Comparison of ENCODE assay signal across 8 cellular contexts in genomic region chr1:175154595-175155472, GRCh38. TPM values are rescaled to one million over a fixed set of nuclear protein-coding genes. Genes with fewer than 3 reads are reported as not detected.
DNase-seq lines count a peak whose midpoint lies in the region; ATAC-seq and TF ChIP-seq lines count a peak whose summit lies in the region.

No MANE protein-coding gene starts in this region.

- ATAC-seq in activated B cell treated with CpG ODN at 0.5 μM for 24 hours (ENCODE audit: low read depth): peak; percentile 67
- ATAC-seq in left lobe of liver: peak; percentile 80

- H3K9me3 Mint-ChIP-seq in activated B cell treated with CpG ODN at 0.5 μM for 24 hours: no peaks in the 10 kb centered on the region

- no peak overlapping the region for H3K4me3 Mint-ChIP-seq in activated B cell treated with CpG ODN at 0.5 μM for 24 hours

- peaks cover 28% of the 10 kb centered on the region for H3K4me1 Mint-ChIP-seq in activated B cell treated with CpG ODN at 0.5 μM for 24 hours

- POLR2A ChIA-PET in activated B cell treated with CpG ODN at 0.5 μM for 24 hours (lab: Charles Lee): interaction anchor here (0.6 to 2.6 kb wide), 5 partner anchors 33 to 164 kb away, joined by 3 to 17 read pairs (median 6); partner anchors contain the start of gene KIAA0040

- no peak overlapping the region for H3K4me3 ChIP-seq in H7 (ENCODE audit: insufficient read depth, low read depth, low read length)
- no peak overlapping the region for H3K4me3 ChIP-seq in cardiac fibroblast (replicated peaks in 1 of 2; ENCODE audit: low read depth in 2 of 2, low read length in 2 of 2)

- CTCF ChIA-PET in activated B cell treated with CpG ODN at 0.5 μM for 24 hours (lab: Charles Lee): interaction anchor here (0.7 to 4.1 kb wide), 42 partner anchors 9 to 919 kb away, joined by 3 to 303 read pairs (median 4); partner anchors contain the start of genes KIAA0040 and TNR

- peaks cover 24% of the 10 kb centered on the region for H3K36me3 Mint-ChIP-seq in activated B cell treated with CpG ODN at 0.5 μM for 24 hours (ENCODE audit: low read depth)

- TF ChIP-seq CTCF in activated B cell treated with CpG ODN at 0.5 μM for 24 hours (IDR thresholded peaks at IDR 0.05) (peak; percentile 70), cardiac fibroblast (IDR thresholded peaks at IDR 0.05; ENCODE audit: low read depth, low read length) (peak; percentile 84)

- DNase-seq in COLO668 (lab: John Stamatoyannopoulos, UW; ENCODE audit: unreplicated experiment) (peak; percentile 68), H7 (peak; percentile 81), NCI-H2171 treated with DMSO at 0.1 percent for 48 hours (lab: John Stamatoyannopoulos, UW) (peak; percentile 64), activated B cell treated with CpG ODN at 0.5 μM for 24 hours (peak; percentile 55), cardiac fibroblast (ENCODE audit: low read depth in 2 of 2) (peak; percentile 48 to 59), left lobe of liver (ENCODE audit: low spot score) (peak; percentile 75), GF-D8 (lab: John Stamatoyannopoulos, UW) (no peak)
- peak; percentile 48 to 74 (median 68) for DNase-seq in stimulated activated CD4-positive, alpha-beta T cell treated with anti-CD3 and anti-CD28 coated beads, TNF-alpha, amount 100 ng/mL, for 24 hours (ENCODE audit: low read depth in 3 of 3)

- H3K27me3 ChIP-seq in H7 (ENCODE audit: control insufficient read depth, insufficient read depth, low read length): peaks cover 3% of the 10 kb centered on the region; the same call in 1 of the 2 replicates

- intact Hi-C loops in activated B cell treated with CpG ODN at 0.5 μM for 24 hours (cut with micrococcal nuclease): loop anchor here (1.0 to 5.0 kb wide), 5 partner anchors 38 to 1222 kb away; partner anchors contain the start of gene KIAA0040

- H3K27ac Mint-ChIP-seq in activated B cell treated with CpG ODN at 0.5 μM for 24 hours: no peak overlapping the region

- peaks cover 18% of the 10 kb centered on the region for H3K27me3 Mint-ChIP-seq in activated B cell treated with CpG ODN at 0.5 μM for 24 hours

- H3K36me3 ChIP-seq in H7 (replicated peaks; ENCODE audit: control insufficient read depth, insufficient read depth, low read length): no peaks in the 10 kb centered on the region

RNA-seq across cellular contexts. Expression of gene KIAA0040, which starts 37.7 kb away (rescaled TPM):
- 10.2 and 10.6 TPM in 2 replicates for total RNA-seq in H7 (2014; rRNA removed; shearing (Covaris generic))
- total RNA-seq in activated B cell treated with CpG ODN at 0.5 μM for 24 hours: 55.5 and 57.2 TPM in 2 replicates
- total RNA-seq in left lobe of liver: 5.9 TPM
